Comparison of ENCODE assay signal across 20 cellular contexts in the genomic region with DNA sequence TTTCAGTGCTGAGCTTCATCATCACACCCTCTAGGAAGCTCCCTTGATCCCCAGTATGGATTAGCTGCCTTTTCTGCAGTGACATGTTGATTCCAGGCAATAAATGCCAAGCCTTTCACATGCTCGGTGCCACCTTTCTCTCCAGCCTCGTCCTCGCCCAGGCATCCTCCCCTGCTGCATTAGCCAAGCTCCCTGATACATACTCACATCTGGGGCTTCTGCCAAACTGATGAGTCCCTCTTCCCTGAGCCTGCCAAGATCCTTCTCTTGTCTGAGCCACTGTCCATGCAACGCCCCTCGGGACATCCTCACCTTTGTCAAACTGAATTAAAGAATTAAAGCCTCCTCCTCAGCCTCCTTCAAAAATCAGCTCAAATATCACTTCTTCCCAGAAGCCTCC.
DNase-seq lines count a peak whose midpoint lies in the region; ATAC-seq, FAIRE-seq and TF ChIP-seq lines count a peak whose summit lies in the region.
"Had no signal": no experiment of that assay in that cellular context is flagged by ENCODE, and none has a peak within 500 bp of the region (broad histone marks: within the 10 kb centered on the region; RNA-seq: fewer than 3 reads in every experiment).

No MANE protein-coding gene starts in this region.

- H2AK5ac ChIP-seq in neuronal stem cell (ENCODE audit: low read depth, low read length) = peak overlapping the region; percentile 21

- no peak overlapping the region for H3K4ac ChIP-seq in neuronal stem cell (ENCODE audit: low read length)

- no peaks in the 10 kb centered on the region for H3K79me1 ChIP-seq in neuronal stem cell (ENCODE audit: low read depth, low read length)

- no peaks in the 10 kb centered on the region for H3K4me1 Mint-ChIP-seq in activated T-cell treated with anti-CD3 and anti-CD28 coated beads, Interleukin-2, amount 50 U/mL, for 4 hours (ENCODE audit: low read depth)
- H3K4me1 Mint-ChIP-seq: activated B cell treated with CpG ODN at 0.5 μM for 24 hours had no signal

- H3K18ac ChIP-seq in neuronal stem cell (ENCODE audit: low read length) = peak overlapping the region; percentile 68

- DNase-seq in EH (ENCODE audit: low read depth) = peak; percentile 73
- peak; percentile 79 for DNase-seq in M059J (ENCODE audit: low read depth)
- DNase-seq in bronchial epithelial cell (ENCODE audit: low read depth) = peak; percentile 49
- no peak for DNase-seq in neuronal stem cell (ENCODE audit: low spot score)
- no peak for DNase-seq in activated T-cell treated with anti-CD3 and anti-CD28 coated beads, Interleukin-2, amount 50 U/mL, for 4 hours
- DNase-seq in GM19240 (ENCODE audit: insufficient read length, low spot score) = no peak
- no peak for DNase-seq in DMS53 treated with DMSO at 0.1 percent for 48 hours (lab: John Stamatoyannopoulos, UW; ENCODE audit: unreplicated experiment)
- DNase-seq: activated B cell treated with CpG ODN at 0.5 μM for 24 hours; COR-L47; effector memory CD4-positive, alpha-beta T cell; left ventricle myocardium superior; NCI-H1694 treated with DMSO at 0.1 percent for 48 hours; NCI-H2227 treated with DMSO at 0.1 percent for 48 hours; stimulated activated naive CD8-positive, alpha-beta T cell treated with anti-CD3 and anti-CD28 coated beads, Interleukin-15, Interleukin-2, amounts not matched to agents 100 U/mL and 50 U/mL, for 24 hours; transverse colon had no signal

- no peak overlapping the region for H2AFZ ChIP-seq in neuronal stem cell (ENCODE audit: low read length)

- H3K4me2 ChIP-seq in neuronal stem cell (ENCODE audit: insufficient read depth, low read length, poor library complexity, severe bottlenecking) = no peak overlapping the region

- no peak overlapping the region for H2BK5ac ChIP-seq in neuronal stem cell (ENCODE audit: low read length)

- no peaks in the 10 kb centered on the region for H3K9me3 ChIP-seq in neuronal stem cell (replicated peaks in 1 of 2; ENCODE audit: control insufficient read depth in 2 of 2, insufficient read depth in 1 of 2, low read depth in 1 of 2, low read length in 2 of 2)
- H3K9me3 ChIP-seq: transverse colon had no signal

- H4K91ac ChIP-seq in neuronal stem cell (ENCODE audit: low read depth, low read length, poor library complexity) = no peak overlapping the region

- no peak overlapping the region for H2BK120ac ChIP-seq in neuronal stem cell (ENCODE audit: low read depth, low read length)

- FAIRE-seq in bronchial epithelial cell (lab: Jason Lieb, UNC) = no peak
- FAIRE-seq: GM18507 had no signal

- peaks cover 27% of the 10 kb centered on the region for H3K9me3 Mint-ChIP-seq in activated T-cell treated with anti-CD3 and anti-CD28 coated beads, Interleukin-2, amount 50 U/mL, for 4 hours
- H3K9me3 Mint-ChIP-seq: activated B cell treated with CpG ODN at 0.5 μM for 24 hours, neural crest cell had no signal

- no peaks in the 10 kb centered on the region for H3K36me3 ChIP-seq in bronchial epithelial cell (ENCODE audit: control insufficient read depth, insufficient read depth, low read length)
- H3K36me3 ChIP-seq in neuronal stem cell (replicated peaks in 1 of 2; ENCODE audit: control insufficient read depth in 2 of 2, insufficient read depth in 2 of 2, low read length in 2 of 2) = no peaks in the 10 kb centered on the region
- H3K36me3 ChIP-seq: transverse colon had no signal

- H3K14ac ChIP-seq in neuronal stem cell (ENCODE audit: low read length) = no peak overlapping the region

- peaks cover 4% of the 10 kb centered on the region for H3K27me3 Mint-ChIP-seq in activated T-cell treated with anti-CD3 and anti-CD28 coated beads, Interleukin-2, amount 50 U/mL, for 4 hours (ENCODE audit: low read depth)
- H3K27me3 Mint-ChIP-seq: activated B cell treated with CpG ODN at 0.5 μM for 24 hours had no signal

- no peak overlapping the region for H2BK15ac ChIP-seq in neuronal stem cell (ENCODE audit: low read length)

- H3K4me3 Mint-ChIP-seq in activated T-cell treated with anti-CD3 and anti-CD28 coated beads, Interleukin-2, amount 50 U/mL, for 4 hours = no peak overlapping the region
- H3K4me3 Mint-ChIP-seq: activated B cell treated with CpG ODN at 0.5 μM for 24 hours; activated T-helper 1 cell treated with anti-CD3 and anti-CD28 coated beads, Interleukin-12 subunit alpha, Interleukin-12 subunit beta, Interleukin-2, Interleukin-4 antibody, amounts not matched to agents 30 ng/mL and 10 ng/mL and 1 ng/mL, durations not matched to agents 14 hours and 24 hours and 36 hours; neural crest cell had no signal

- H3K27ac ChIP-seq in neuronal stem cell (replicated peaks; ENCODE audit: low read length) = no peak overlapping the region
- H3K27ac ChIP-seq: skin epidermis, transverse colon had no signal

- H3K36me3 Mint-ChIP-seq in activated T-cell treated with anti-CD3 and anti-CD28 coated beads, Interleukin-2, amount 50 U/mL, for 4 hours (ENCODE audit: insufficient read depth) = no peaks in the 10 kb centered on the region
- H3K36me3 Mint-ChIP-seq: activated naive CD4-positive, alpha-beta T cell treated with anti-CD3 and anti-CD28 coated beads, Interleukin-2, amount 50 U/mL, for 72 hours had no signal

- ATAC-seq in activated T-cell treated with anti-CD3 and anti-CD28 coated beads, Interleukin-2, amount 50 U/mL, for 4 hours = no peak
- ATAC-seq: activated naive CD4-positive, alpha-beta T cell treated with anti-CD3 and anti-CD28 coated beads, Interleukin-2, amount 50 U/mL, for 72 hours; left ventricle myocardium superior had no signal

- H3K27me3 ChIP-seq in bronchial epithelial cell (ENCODE audit: control insufficient read depth, insufficient read depth, low read length) (no peaks in the 10 kb centered on the region), neuronal stem cell (ENCODE audit: control insufficient read depth in 3 of 3, insufficient read depth in 3 of 3, low read depth in 1 of 3, low read length in 3 of 3) (no peaks in the 10 kb centered on the region)
- H3K27me3 ChIP-seq: transverse colon had no signal

- H4K8ac ChIP-seq in neuronal stem cell (ENCODE audit: low read depth, low read length) = no peak overlapping the region

- H3K4me3 ChIP-seq in bronchial epithelial cell (ENCODE audit: low read depth, low read length) (no peak overlapping the region), neuronal stem cell (ENCODE audit: low read length in 2 of 2) (no peak overlapping the region)
- H3K4me3 ChIP-seq: skin epidermis, transverse colon had no signal

- no peak overlapping the region for H2BK12ac ChIP-seq in neuronal stem cell (ENCODE audit: low read length)

- no peak overlapping the region for H3K23ac ChIP-seq in neuronal stem cell (ENCODE audit: low read depth, low read length, poor library complexity)

- no CpG with 5 or more reads among the region's 5 CpGs for WGBS in neuronal stem cell (ENCODE audit: extremely low coverage in 2 of 2, insufficient read length in 2 of 2, insufficient replicate concordance in 1 of 2), 2 donors

- H3K4me1 ChIP-seq in neuronal stem cell (ENCODE audit: control insufficient read depth in 2 of 2, insufficient read depth in 1 of 2, low read depth in 1 of 2, low read length in 2 of 2) = peaks cover 0 to 28% of the 10 kb centered on the region in 2 donors
- H3K4me1 ChIP-seq: transverse colon had no signal

- H3K9ac ChIP-seq in neuronal stem cell (ENCODE audit: low read depth, low read length, poor library complexity) = no peak overlapping the region

- TF ChIP-seq CTCF in bronchial epithelial cell (IDR thresholded peaks at IDR 0.05; ENCODE audit: insufficient read depth, low read length, severe bottlenecking) = no peak

Comparison
In these comparisons a context has a peak if more than half of its experiments do, and no peak if none do; other contexts are left out.
1. DNase-seq: peak in EH (single experiment), M059J (single experiment) and bronchial epithelial cell (single experiment); none in neuronal stem cell (single experiment), activated T-cell treated with anti-CD3 and anti-CD28 coated beads, Interleukin-2, amount 50 U/mL, for 4 hours (single experiment), GM19240 (single experiment) and DMS53 treated with DMSO at 0.1 percent for 48 hours (single experiment).